ENCODE assay signal across 23 cellular contexts in genomic region chr22:44932493-44932892, GRCh38.
"Had no signal": no experiment of that assay in that cellular context is flagged by ENCODE, and none has a peak within 500 bp of the region (broad histone marks: within the 10 kb centered on the region; RNA-seq: fewer than 3 reads in every experiment).

No MANE protein-coding gene starts in this region.

- H3K9me3 ChIP-seq: esophagus squamous epithelium, gastroesophageal sphincter, pancreas, right lobe of liver, suprapubic skin, thyroid gland had no signal

- DNase-seq: effector memory CD8-positive, alpha-beta T cell; esophagus squamous epithelium; foreskin fibroblast; immature natural killer cell; left colon; naive thymus-derived CD4-positive, alpha-beta T cell; nucleus accumbens; stimulated activated CD4-positive, alpha-beta T cell treated with anti-CD3 and anti-CD28 coated beads, Interleukin-4, amount 100 ng/mL, for 1 hour; stimulated activated CD8-positive, alpha-beta memory T cell treated with anti-CD3 and anti-CD28 coated beads, Interleukin-4, amount 100 ng/mL, for 48 hours; stimulated activated naive CD8-positive, alpha-beta T cell treated with anti-CD3 and anti-CD28 coated beads, Interleukin-15, Interleukin-2, amounts not matched to agents 100 U/mL and 50 U/mL, for 24 hours; thyroid gland had no signal

- H3K27ac Mint-ChIP-seq: dendritic cell treated with granulocyte-macrophage colony-stimulating factor and Interleukin-4, amounts not matched to agents 40 ng/mL and 50 ng/mL, for 4 days; effector memory CD8-positive, alpha-beta T cell; immature natural killer cell; naive thymus-derived CD4-positive, alpha-beta T cell; progenitor cell of endocrine pancreas; stimulated activated effector memory CD8-positive, alpha-beta T cell treated with anti-CD3 and anti-CD28 coated beads, Interleukin-12 subunit alpha, Interleukin-12 subunit beta, amount 100 ng/mL, for 72 hours; type B pancreatic cell had no signal

- H3K36me3 ChIP-seq: esophagus squamous epithelium, gastroesophageal sphincter, pancreas, right lobe of liver, suprapubic skin, thyroid gland had no signal

- H3K27me3 ChIP-seq: pancreas, right lobe of liver, thyroid gland had no signal

- ATAC-seq: effector memory CD8-positive, alpha-beta T cell; gastroesophageal sphincter; left colon; naive thymus-derived CD4-positive, alpha-beta T cell; pancreas; right lobe of liver; stimulated activated effector memory CD8-positive, alpha-beta T cell treated with anti-CD3 and anti-CD28 coated beads, Interleukin-12 subunit alpha, Interleukin-12 subunit beta, amount 100 ng/mL, for 72 hours; stimulated activated naive CD8-positive, alpha-beta T cell treated with anti-CD3 and anti-CD28 coated beads, Interleukin-15, Interleukin-2, amounts not matched to agents 100 U/mL and 50 U/mL, for 24 hours had no signal

- H3K27me3 Mint-ChIP-seq: dendritic cell treated with granulocyte-macrophage colony-stimulating factor and Interleukin-4, amounts not matched to agents 40 ng/mL and 50 ng/mL, for 4 days; naive thymus-derived CD4-positive, alpha-beta T cell; progenitor cell of endocrine pancreas had no signal

- FAIRE-seq: colon, keratinocyte, pancreas, urothelium cell line had no signal

- H3K36me3 Mint-ChIP-seq: immature natural killer cell; naive thymus-derived CD4-positive, alpha-beta T cell; stimulated activated effector memory CD8-positive, alpha-beta T cell treated with anti-CD3 and anti-CD28 coated beads, Interleukin-12 subunit alpha, Interleukin-12 subunit beta, amount 100 ng/mL, for 72 hours; type B pancreatic cell had no signal

- H3K4me1 Mint-ChIP-seq: immature natural killer cell; naive thymus-derived CD4-positive, alpha-beta T cell; stimulated activated effector memory CD8-positive, alpha-beta T cell treated with anti-CD3 and anti-CD28 coated beads, Interleukin-12 subunit alpha, Interleukin-12 subunit beta, amount 100 ng/mL, for 72 hours had no signal

- H3K27ac ChIP-seq: epithelial cell of prostate, esophagus squamous epithelium, gastroesophageal sphincter, pancreas, right lobe of liver, suprapubic skin had no signal

- H3K4me3 Mint-ChIP-seq: dendritic cell treated with granulocyte-macrophage colony-stimulating factor and Interleukin-4, amounts not matched to agents 40 ng/mL and 50 ng/mL, for 4 days; effector memory CD8-positive, alpha-beta T cell; immature natural killer cell; stimulated activated effector memory CD8-positive, alpha-beta T cell treated with anti-CD3 and anti-CD28 coated beads, Interleukin-12 subunit alpha, Interleukin-12 subunit beta, amount 100 ng/mL, for 72 hours; type B pancreatic cell had no signal

- H3K4me1 ChIP-seq: esophagus squamous epithelium, gastroesophageal sphincter, pancreas, right lobe of liver, suprapubic skin had no signal

- H3K9me3 Mint-ChIP-seq: dendritic cell treated with granulocyte-macrophage colony-stimulating factor and Interleukin-4, amounts not matched to agents 40 ng/mL and 50 ng/mL, for 4 days; effector memory CD8-positive, alpha-beta T cell; stimulated activated effector memory CD8-positive, alpha-beta T cell treated with anti-CD3 and anti-CD28 coated beads, Interleukin-12 subunit alpha, Interleukin-12 subunit beta, amount 100 ng/mL, for 72 hours; type B pancreatic cell had no signal

- H3K4me3 ChIP-seq: esophagus squamous epithelium, gastroesophageal sphincter, pancreas, right lobe of liver, suprapubic skin, thyroid gland had no signal
